In the genomic region with DNA sequence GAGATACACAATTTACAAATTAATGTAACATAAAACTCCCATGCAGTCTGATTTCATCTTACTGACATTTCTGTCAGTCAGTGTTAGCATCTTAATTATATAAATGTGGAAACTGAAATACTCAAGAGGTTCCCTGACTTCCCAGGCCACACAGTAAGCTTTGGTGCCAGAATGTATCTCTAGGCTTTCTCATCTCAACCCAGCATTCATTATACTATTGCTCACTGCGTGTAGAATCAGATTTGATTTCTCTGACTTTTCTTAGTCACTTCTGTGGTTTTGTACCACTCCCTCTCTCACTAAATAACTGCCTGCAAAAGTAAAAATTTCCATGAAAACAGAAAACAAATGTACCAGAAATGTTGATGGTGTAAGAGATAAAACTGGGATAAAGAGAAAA, we compare ENCODE assay signal across 15 cellular contexts. TPM values are rescaled to one million over a fixed set of nuclear protein-coding genes. Genes with fewer than 3 reads are reported as not detected.
DNase-seq lines count a peak whose midpoint lies in the region; ATAC-seq and TF ChIP-seq lines count a peak whose summit lies in the region.
"Had no signal": no experiment of that assay in that cellular context is flagged by ENCODE, and none has a peak within 500 bp of the region (broad histone marks: within the 10 kb centered on the region; RNA-seq: fewer than 3 reads in every experiment).

No MANE protein-coding gene starts in this region.

- no peak for DNase-seq in activated CD4-positive, CD25-positive, alpha-beta regulatory T cell treated with anti-CD3 and anti-CD28 coated beads, Interleukin-2, amount 50 U/mL, for 72 hours
- DNase-seq in T-helper 17 cell (no peak), fibroblast of peridontal ligament (ENCODE audit: extremely low read depth) (peak; percentile 92), prostate gland (ENCODE audit: low spot score) (no peak), omental fat pad (ENCODE audit: low spot score) (no peak), NCI-H2171 treated with DMSO at 0.1 percent for 48 hours (lab: John Stamatoyannopoulos, UW) (no peak)
- no peak for DNase-seq in stimulated activated effector memory CD8-positive, alpha-beta T cell treated with anti-CD3 and anti-CD28 coated beads, Interleukin-12 subunit alpha, Interleukin-12 subunit beta, amount 100 ng/mL, for 72 hours (ENCODE audit: low spot score in 2 of 2)
- DNase-seq: DMS53, mesendoderm, NCI-H187 treated with DMSO at 0.1 percent for 48 hours had no signal

- peak overlapping the region; percentile 39 for H3K27ac Mint-ChIP-seq in T-helper 17 cell
- peak overlapping the region; percentile 6 for H3K27ac Mint-ChIP-seq in stimulated activated effector memory CD8-positive, alpha-beta T cell treated with anti-CD3 and anti-CD28 coated beads, Interleukin-12 subunit alpha, Interleukin-12 subunit beta, amount 100 ng/mL, for 72 hours
- H3K27ac Mint-ChIP-seq: activated naive CD4-positive, alpha-beta T cell treated with anti-CD3 and anti-CD28 coated beads, Interleukin-2, amount 50 U/mL, for 24 hours had no signal

- 70% methylated on average over 1 of the region's 1 CpG for WGBS in prostate gland

- H3K9me3 Mint-ChIP-seq in stimulated activated effector memory CD8-positive, alpha-beta T cell treated with anti-CD3 and anti-CD28 coated beads, Interleukin-12 subunit alpha, Interleukin-12 subunit beta, amount 100 ng/mL, for 72 hours, result no peaks in the 10 kb centered on the region
- H3K9me3 Mint-ChIP-seq: activated naive CD4-positive, alpha-beta T cell treated with anti-CD3 and anti-CD28 coated beads, Interleukin-2, amount 50 U/mL, for 24 hours had no signal

- no peaks in the 10 kb centered on the region for H3K4me1 ChIP-seq in prostate gland (replicated peaks)
- H3K4me1 ChIP-seq: A549 had no signal

- H3K27me3 ChIP-seq in prostate gland (replicated peaks; ENCODE audit: insufficient read depth), result no peaks in the 10 kb centered on the region

- no peak overlapping the region for H3K4me3 Mint-ChIP-seq in T-helper 17 cell
- H3K4me3 Mint-ChIP-seq in stimulated activated effector memory CD8-positive, alpha-beta T cell treated with anti-CD3 and anti-CD28 coated beads, Interleukin-12 subunit alpha, Interleukin-12 subunit beta, amount 100 ng/mL, for 72 hours, result no peak overlapping the region
- H3K4me3 Mint-ChIP-seq: activated naive CD4-positive, alpha-beta T cell treated with anti-CD3 and anti-CD28 coated beads, Interleukin-2, amount 50 U/mL, for 24 hours had no signal

- no peak overlapping the region for H3K4me3 ChIP-seq in prostate gland
- H3K4me3 ChIP-seq: A549, thoracic aorta had no signal

- intact Hi-C loops in prostate gland (cut with DNase I), result no loop called here

- H3K36me3 Mint-ChIP-seq in T-helper 17 cell (ENCODE audit: low read depth), result no peaks in the 10 kb centered on the region
- H3K36me3 Mint-ChIP-seq in stimulated activated effector memory CD8-positive, alpha-beta T cell treated with anti-CD3 and anti-CD28 coated beads, Interleukin-12 subunit alpha, Interleukin-12 subunit beta, amount 100 ng/mL, for 72 hours, result no peaks in the 10 kb centered on the region
- H3K36me3 Mint-ChIP-seq: activated naive CD4-positive, alpha-beta T cell treated with anti-CD3 and anti-CD28 coated beads, Interleukin-2, amount 50 U/mL, for 24 hours had no signal

- H3K9me3 ChIP-seq in T-helper 17 cell (ENCODE audit: control insufficient read depth, low read length, poor library complexity, severe bottlenecking) (no peaks in the 10 kb centered on the region), prostate gland (no peaks in the 10 kb centered on the region)
- H3K9me3 ChIP-seq: A549, thoracic aorta had no signal

- peak overlapping the region in 1 of 2 donors; percentile 75 for H3K27ac ChIP-seq in prostate gland
- H3K27ac ChIP-seq: A549, thoracic aorta had no signal

- H3K36me3 ChIP-seq in prostate gland, result no peaks in the 10 kb centered on the region
- H3K36me3 ChIP-seq: thoracic aorta had no signal

- ATAC-seq in activated CD4-positive, CD25-positive, alpha-beta regulatory T cell treated with anti-CD3 and anti-CD28 coated beads, Interleukin-2, amount 50 U/mL, for 24 hours, result peak; percentile 58 to 73
- ATAC-seq in T-helper 17 cell, result no peak
- ATAC-seq in stimulated activated effector memory CD8-positive, alpha-beta T cell treated with anti-CD3 and anti-CD28 coated beads, Interleukin-12 subunit alpha, Interleukin-12 subunit beta, amount 100 ng/mL, for 72 hours, result peak; percentile 92
- no peak for ATAC-seq in omental fat pad (ENCODE audit: low FRiP score)
- ATAC-seq: A549, HCT116 had no signal

- no peak for TF ChIP-seq POLR2A in prostate gland (IDR thresholded peaks at IDR 0.05)

- TF ChIP-seq CTCF in prostate gland (IDR thresholded peaks at IDR 0.05) (no peak), omental fat pad (IDR thresholded peaks at IDR 0.05) (no peak)

- H3K27me3 Mint-ChIP-seq in T-helper 17 cell, result no peaks in the 10 kb centered on the region

- H3K4me1 Mint-ChIP-seq in T-helper 17 cell, result peaks cover 16% of the 10 kb centered on the region
- H3K4me1 Mint-ChIP-seq in stimulated activated effector memory CD8-positive, alpha-beta T cell treated with anti-CD3 and anti-CD28 coated beads, Interleukin-12 subunit alpha, Interleukin-12 subunit beta, amount 100 ng/mL, for 72 hours, result peaks cover 7% of the 10 kb centered on the region

RNA-seq across cellular contexts. Expression of a gene that starts 31.7 kb away (rescaled TPM):
- 1 to 10 TPM; 1.7 to 2.0 TPM for total RNA-seq in T-helper 17 cell
- total RNA-seq in prostate gland, result 1 to 10 TPM; 5.4 to 8.8 TPM
- total RNA-seq in omental fat pad, result 10 to 100 TPM; 17.0 to 84.7 (median 34.9) TPM

RNA-seq across cellular contexts. Expression of a gene that starts 46.2 kb away (rescaled TPM):
- total RNA-seq in T-helper 17 cell (1 to 10 TPM; 1.6 to 1.7 TPM), prostate gland (under 1 TPM in 1 of 2 donors, not detected in 1; 0.62 TPM), omental fat pad (under 1 TPM in 2 of 4 donors, not detected in 2; 0.72 to 0.93 TPM)
- total RNA-seq: thoracic aorta had no signal

RNA-seq across cellular contexts. Expression of a gene that starts 46.6 kb away (rescaled TPM):
- total RNA-seq in T-helper 17 cell, result 1 to 10 TPM; 4.9 to 5.7 TPM
- total RNA-seq in prostate gland, result 1 to 10 TPM in 1 of 2 donors, under 1 TPM in 1; 0.55 to 4.5 TPM
- total RNA-seq in omental fat pad, result 1 to 10 TPM in 2 of 4 donors, under 1 TPM in 2; 0.72 to 3.0 (median 1.8) TPM

Comparison
In these comparisons a context has a peak if more than half of its experiments do, and no peak if none do; other contexts are left out.
1. ATAC-seq: peak in activated CD4-positive, CD25-positive, alpha-beta regulatory T cell treated with anti-CD3 and anti-CD28 coated beads, Interleukin-2, amount 50 U/mL, for 24 hours (2 of 2) and stimulated activated effector memory CD8-positive, alpha-beta T cell treated with anti-CD3 and anti-CD28 coated beads, Interleukin-12 subunit alpha, Interleukin-12 subunit beta, amount 100 ng/mL, for 72 hours (single experiment); none in T-helper 17 cell (single experiment) and omental fat pad (single experiment).